In genomic region chr6:38702471-38703397, GRCh38 we compare ENCODE assay signal across 1 cellular context.
TF ChIP-seq lines count a peak whose summit lies in the region.

GLO1 (minus strand) TSS chr6:38703145; CDS start chr6:38703054, 91 bp downstream.

TF ChIP-seq in K562, 482 proteins besides CTCF, POLR2A, EP300 and RAD21 (continued from another document and continues in another):
- no peak for TF ChIP-seq THRA (IDR thresholded peaks at IDR 0.05)
- no peak for TF ChIP-seq MEIS2 (IDR thresholded peaks at IDR 0.05; ENCODE audit: partially characterized antibody)
- peak; percentile 79 for TF ChIP-seq RBM25 (IDR thresholded peaks at IDR 0.05; ENCODE audit: low read depth, low read length, severe bottlenecking)
- no peak for TF ChIP-seq ZNF586 (CRISPR knock-in tag; conservative IDR thresholded peaks at IDR 0.05)
- TF ChIP-seq FOXP4 (CRISPR knock-in tag; IDR thresholded peaks at IDR 0.05; ENCODE audit: borderline replicate concordance): no peak
- TF ChIP-seq ELF1 (tag; IDR thresholded peaks at IDR 0.05): peak; percentile 24; the same call in 1 of the 2 replicates
- peak; percentile 81; the same call in 1 of the 2 replicates for TF ChIP-seq NR1H2 (CRISPR knock-in tag; IDR thresholded peaks at IDR 0.05)
- peak; percentile 76 for TF ChIP-seq ATF3 (IDR thresholded peaks at IDR 0.05)
- peak; percentile 83; the same call in 1 of the 2 replicates for TF ChIP-seq ATF3 (CRISPR knock-in tag; conservative IDR thresholded peaks at IDR 0.05)
- TF ChIP-seq, protein P1, sequence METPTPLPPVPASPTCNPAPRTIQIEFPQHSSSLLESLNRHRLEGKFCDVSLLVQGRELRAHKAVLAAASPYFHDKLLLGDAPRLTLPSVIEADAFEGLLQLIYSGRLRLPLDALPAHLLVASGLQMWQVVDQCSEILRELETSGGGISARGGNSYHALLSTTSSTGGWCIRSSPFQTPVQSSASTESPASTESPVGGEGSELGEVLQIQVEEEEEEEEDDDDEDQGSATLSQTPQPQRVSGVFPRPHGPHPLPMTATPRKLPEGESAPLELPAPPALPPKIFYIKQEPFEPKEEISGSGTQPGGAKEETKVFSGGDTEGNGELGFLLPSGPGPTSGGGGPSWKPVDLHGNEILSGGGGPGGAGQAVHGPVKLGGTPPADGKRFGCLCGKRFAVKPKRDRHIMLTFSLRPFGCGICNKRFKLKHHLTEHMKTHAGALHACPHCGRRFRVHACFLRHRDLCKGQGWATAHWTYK (CRISPR knock-in tag; IDR thresholded peaks at IDR 0.05): 0 out of 2 replicates have a peak, but pooled peaks have one; percentile 71
- TF ChIP-seq ZNF584 (CRISPR knock-in tag; IDR thresholded peaks at IDR 0.05; ENCODE audit: low read depth): no peak
- peak; percentile 93 for TF ChIP-seq POLR2H (tag; IDR thresholded peaks at IDR 0.05; ENCODE audit: low read depth)
- TF ChIP-seq ETS2 (tag; IDR thresholded peaks at IDR 0.05; ENCODE audit: borderline replicate concordance, poor library complexity, severe bottlenecking): no peak
- TF ChIP-seq, protein P2, sequence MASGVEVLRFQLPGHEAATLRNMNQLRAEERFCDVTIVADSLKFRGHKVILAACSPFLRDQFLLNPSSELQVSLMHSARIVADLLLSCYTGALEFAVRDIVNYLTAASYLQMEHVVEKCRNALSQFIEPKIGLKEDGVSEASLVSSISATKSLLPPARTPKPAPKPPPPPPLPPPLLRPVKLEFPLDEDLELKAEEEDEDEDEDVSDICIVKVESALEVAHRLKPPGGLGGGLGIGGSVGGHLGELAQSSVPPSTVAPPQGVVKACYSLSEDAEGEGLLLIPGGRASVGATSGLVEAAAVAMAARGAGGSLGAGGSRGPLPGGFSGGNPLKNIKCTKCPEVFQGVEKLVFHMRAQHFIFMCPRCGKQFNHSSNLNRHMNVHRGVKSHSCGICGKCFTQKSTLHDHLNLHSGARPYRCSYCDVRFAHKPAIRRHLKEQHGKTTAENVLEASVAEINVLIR (CRISPR knock-in tag; IDR thresholded peaks at IDR 0.05): no peak
- TF ChIP-seq E4F1 (CRISPR knock-in tag; IDR thresholded peaks at IDR 0.05; ENCODE audit: borderline replicate concordance): no peak
- no peak for TF ChIP-seq RAD51 (IDR thresholded peaks at IDR 0.05; ENCODE audit: borderline replicate concordance, low read depth)
- no peak for TF ChIP-seq SREBF2 (CRISPR knock-in tag; IDR thresholded peaks at IDR 0.05)
- TF ChIP-seq ZBTB40 (IDR thresholded peaks at IDR 0.05): 0 out of 2 replicates have a peak, but pooled peaks have one; percentile 45
- no peak for TF ChIP-seq ZBTB40 (CRISPR knock-in tag; IDR thresholded peaks at IDR 0.05)
- TF ChIP-seq ZSCAN29 (IDR thresholded peaks at IDR 0.05): no peak
- peak; percentile 69 for TF ChIP-seq SP2 (IDR thresholded peaks at IDR 0.05; ENCODE audit: extremely low read depth, low read depth, low read length, poor library complexity, severe bottlenecking)
- peak; percentile 60; the same call in 1 of the 2 replicates for TF ChIP-seq ZNF12 (CRISPR knock-in tag; IDR thresholded peaks at IDR 0.05)
- TF ChIP-seq TEAD2 (tag; IDR thresholded peaks at IDR 0.05): no peak
- no peak for TF ChIP-seq SMC3 (conservative IDR thresholded peaks at IDR 0.05; ENCODE audit: insufficient read depth, low read depth, low read length)
- no peak for TF ChIP-seq TRIM24 (IDR thresholded peaks at IDR 0.05)
- peak; percentile 50 for TF ChIP-seq NFIC (IDR thresholded peaks at IDR 0.05)
- no peak for TF ChIP-seq BRF1 (IDR thresholded peaks at IDR 0.05; ENCODE audit: borderline replicate concordance, extremely low read depth, insufficient read length)
- TF ChIP-seq, protein P3, sequence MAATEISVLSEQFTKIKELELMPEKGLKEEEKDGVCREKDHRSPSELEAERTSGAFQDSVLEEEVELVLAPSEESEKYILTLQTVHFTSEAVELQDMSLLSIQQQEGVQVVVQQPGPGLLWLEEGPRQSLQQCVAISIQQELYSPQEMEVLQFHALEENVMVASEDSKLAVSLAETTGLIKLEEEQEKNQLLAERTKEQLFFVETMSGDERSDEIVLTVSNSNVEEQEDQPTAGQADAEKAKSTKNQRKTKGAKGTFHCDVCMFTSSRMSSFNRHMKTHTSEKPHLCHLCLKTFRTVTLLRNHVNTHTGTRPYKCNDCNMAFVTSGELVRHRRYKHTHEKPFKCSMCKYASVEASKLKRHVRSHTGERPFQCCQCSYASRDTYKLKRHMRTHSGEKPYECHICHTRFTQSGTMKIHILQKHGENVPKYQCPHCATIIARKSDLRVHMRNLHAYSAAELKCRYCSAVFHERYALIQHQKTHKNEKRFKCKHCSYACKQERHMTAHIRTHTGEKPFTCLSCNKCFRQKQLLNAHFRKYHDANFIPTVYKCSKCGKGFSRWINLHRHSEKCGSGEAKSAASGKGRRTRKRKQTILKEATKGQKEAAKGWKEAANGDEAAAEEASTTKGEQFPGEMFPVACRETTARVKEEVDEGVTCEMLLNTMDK (IDR thresholded peaks at IDR 0.05; ENCODE audit: borderline replicate concordance, insufficient read depth, low read depth, low read length, poor library complexity, severe bottlenecking): no peak
- TF ChIP-seq ZNF830 (CRISPR knock-in tag; IDR thresholded peaks at IDR 0.05): no peak
- TF ChIP-seq NFRKB (IDR thresholded peaks at IDR 0.05; ENCODE audit: low read depth): peak; percentile 68; the same call in 1 of the 2 replicates
- TF ChIP-seq SRSF1 (IDR thresholded peaks at IDR 0.05; ENCODE audit: low read depth, low read length): peak; percentile 73; the same call in 1 of the 2 replicates
- peak; percentile 89 for TF ChIP-seq ZNF143 (CRISPR knock-in tag; IDR thresholded peaks at IDR 0.05)
- peak; percentile 70 for TF ChIP-seq NFE2 (IDR thresholded peaks at IDR 0.05; ENCODE audit: low read depth)
- TF ChIP-seq ZNF551 (CRISPR knock-in tag; IDR thresholded peaks at IDR 0.05): no peak
- no peak for TF ChIP-seq ZNF695 (CRISPR knock-in tag; IDR thresholded peaks at IDR 0.05)
- TF ChIP-seq MYC (IDR thresholded peaks at IDR 0.05; ENCODE audit: low read depth, low read length): peak; percentile 50; the same call in 1 of the 2 replicates
- TF ChIP-seq MYC (CRISPR knock-in tag; IDR thresholded peaks at IDR 0.05; ENCODE audit: borderline replicate concordance, low read depth): peak; percentile 83; the same call in 1 of the 2 replicates
- TF ChIP-seq, protein P4, sequence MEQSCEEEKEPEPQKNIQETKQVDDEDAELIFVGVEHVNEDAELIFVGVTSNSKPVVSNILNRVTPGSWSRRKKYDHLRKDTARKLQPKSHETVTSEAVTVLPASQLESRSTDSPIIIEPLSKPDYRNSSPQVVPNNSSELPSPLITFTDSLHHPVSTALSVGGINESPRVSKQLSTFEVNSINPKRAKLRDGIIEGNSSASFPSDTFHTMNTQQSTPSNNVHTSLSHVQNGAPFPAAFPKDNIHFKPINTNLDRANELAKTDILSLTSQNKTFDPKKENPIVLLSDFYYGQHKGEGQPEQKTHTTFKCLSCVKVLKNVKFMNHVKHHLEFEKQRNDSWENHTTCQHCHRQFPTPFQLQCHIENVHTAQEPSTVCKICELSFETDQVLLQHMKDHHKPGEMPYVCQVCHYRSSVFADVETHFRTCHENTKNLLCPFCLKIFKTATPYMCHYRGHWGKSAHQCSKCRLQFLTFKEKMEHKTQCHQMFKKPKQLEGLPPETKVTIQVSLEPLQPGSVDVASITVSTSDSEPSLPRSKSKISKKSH (CRISPR knock-in tag; IDR thresholded peaks at IDR 0.05): no peak
